In genomic region chr15:97902140-97902780, GRCh38 we compare ENCODE assay signal across 16 cellular contexts. TPM values are rescaled to one million over a fixed set of nuclear protein-coding genes. Genes with fewer than 3 reads are reported as not detected.
DNase-seq lines count a peak whose midpoint lies in the region; ATAC-seq and TF ChIP-seq lines count a peak whose summit lies in the region.
"Had no signal": no experiment of that assay in that cellular context is flagged by ENCODE, and none has a peak within 500 bp of the region (broad histone marks: within the 10 kb centered on the region; RNA-seq: fewer than 3 reads in every experiment).

No MANE protein-coding gene starts in this region.

- H3K4me1 Mint-ChIP-seq in natural killer cell = no peaks in the 10 kb centered on the region

- H3K4me3 Mint-ChIP-seq in natural killer cell = no peak overlapping the region
- H3K4me3 Mint-ChIP-seq: activated CD8-positive, alpha-beta T cell treated with anti-CD3 and anti-CD28 coated beads for 36 hours; natural killer cell treated with Interleukin-12 subunit alpha and Interleukin-12 subunit beta and Interleukin-15 and Interleukin-18, amount 100 ng/mL, for 72 hours had no signal

- no peak overlapping the region for H3K27ac Mint-ChIP-seq in natural killer cell
- H3K27ac Mint-ChIP-seq: activated CD8-positive, alpha-beta T cell treated with anti-CD3 and anti-CD28 coated beads for 36 hours; activated T-helper 2 cell treated with anti-CD3 and anti-CD28 coated beads, Interferon-gamma antibody, Interleukin-2, Interleukin-4, amounts not matched to agents 10 μg/mL and 5 μg/mL and 100 μg/mL, durations not matched to agents 14 hours and 24 hours and 36 hours; natural killer cell treated with Interleukin-12 subunit alpha and Interleukin-12 subunit beta and Interleukin-15 and Interleukin-18, amount 100 ng/mL, for 72 hours had no signal

- no peaks in the 10 kb centered on the region for H3K27me3 ChIP-seq in foreskin keratinocyte

- no peak for TF ChIP-seq CTCF in RWPE1 (conservative IDR thresholded peaks at IDR 0.05; ENCODE audit: low read depth)
- no peak for TF ChIP-seq CTCF in foreskin keratinocyte (conservative IDR thresholded peaks at IDR 0.05)
- TF ChIP-seq CTCF in natural killer cell (IDR thresholded peaks at IDR 0.05) = no peak

- H3K27ac ChIP-seq in RWPE1 (peak overlapping the region; percentile 31; the same call in 1 of the 2 replicates), foreskin keratinocyte (no peak overlapping the region)
- H3K27ac ChIP-seq: SK-N-MC had no signal

- CTCF ChIA-PET in RWPE1 (lab: Yijun Ruan, JAX) = interaction anchor here (0.7 kb wide), 1 partner anchor 410 kb away, joined by 3 read pairs; no protein-coding TSS in a partner anchor

- POLR2A ChIA-PET in RWPE1 (lab: Yijun Ruan, JAX; ENCODE audit: low non-redundant PET) = no interaction called here

- H3K4me1 ChIP-seq in foreskin keratinocyte = peaks cover 6% of the 10 kb centered on the region

- DNase-seq in A172 (ENCODE audit: low spot score) = peak; percentile 37
- peak; percentile 87 for DNase-seq in GM04503 (ENCODE audit: low read depth)
- peak; percentile 41 for DNase-seq in RWPE1 (ENCODE audit: low spot score)
- DNase-seq in foreskin keratinocyte = peak; percentile 96 to 98
- no peak for DNase-seq in natural killer cell
- DNase-seq in NCI-H2081 treated with DMSO at 0.1 percent for 48 hours (lab: John Stamatoyannopoulos, UW) = no peak
- DNase-seq in activated CD8-positive, alpha-beta memory T cell treated with anti-CD3 and anti-CD28 coated beads, Interleukin-2, amount 50 U/mL, for 4 hours = no peak
- DNase-seq in activated gamma-delta T cell (lab: John Stamatoyannopoulos, UW) = no peak
- DNase-seq: activated CD8-positive, alpha-beta T cell treated with anti-CD3 and anti-CD28 coated beads for 36 hours; amygdala; GOT3; NCI-H2171 treated with DMSO at 0.1 percent for 48 hours; NK-92 treated with Interleukin-12 subunit alpha and Interleukin-12 subunit beta, amount 100 ng/mL, for 24 hours had no signal

- peak; percentile 91 for ATAC-seq in foreskin keratinocyte
- ATAC-seq in natural killer cell = no peak
- ATAC-seq: activated CD8-positive, alpha-beta T cell treated with anti-CD3 and anti-CD28 coated beads for 36 hours; natural killer cell treated with Interleukin-12 subunit alpha and Interleukin-12 subunit beta and Interleukin-15 and Interleukin-18, amount 100 ng/mL, for 72 hours had no signal

- intact Hi-C loops in natural killer cell (cut with micrococcal nuclease) = no loop called here

- no peaks in the 10 kb centered on the region for H3K9me3 Mint-ChIP-seq in natural killer cell
- H3K9me3 Mint-ChIP-seq: activated CD8-positive, alpha-beta T cell treated with anti-CD3 and anti-CD28 coated beads for 36 hours; activated T-helper 2 cell treated with anti-CD3 and anti-CD28 coated beads, Interferon-gamma antibody, Interleukin-2, Interleukin-4, amounts not matched to agents 10 μg/mL and 5 μg/mL and 100 μg/mL, durations not matched to agents 14 hours and 24 hours and 36 hours; natural killer cell treated with Interleukin-12 subunit alpha and Interleukin-12 subunit beta and Interleukin-15 and Interleukin-18, amount 100 ng/mL, for 72 hours had no signal

- H3K36me3 Mint-ChIP-seq in natural killer cell = no peaks in the 10 kb centered on the region
- H3K36me3 Mint-ChIP-seq: natural killer cell treated with Interleukin-12 subunit alpha and Interleukin-12 subunit beta and Interleukin-15 and Interleukin-18, amount 100 ng/mL, for 72 hours had no signal

- H3K27me3 Mint-ChIP-seq in natural killer cell (ENCODE audit: low read depth in 2 of 2) = peaks cover 46 to 64% of the 10 kb centered on the region in 2 donors

RNA-seq across cellular contexts. Expression of gene ARRDC4, which starts 58.2 kb away (rescaled TPM):
- total RNA-seq in A172 (2014; rRNA removed; shearing (Covaris generic)) = 1.7 and 2.5 TPM in 2 replicates
- total RNA-seq in foreskin keratinocyte (9.0 and 14.0 TPM in 2 replicates), natural killer cell (1 to 10 TPM; 6.6 to 7.3 (median 7.0) TPM)
- 3.8 and 4.9 TPM in 2 replicates for polyA plus RNA-seq in foreskin keratinocyte

Comparison
In these comparisons a context has a peak if more than half of its experiments do, and no peak if none do; other contexts are left out.
1. DNase-seq: peak in A172 (single experiment), GM04503 (single experiment), RWPE1 (single experiment) and foreskin keratinocyte (2 of 2); none in natural killer cell (single experiment), NCI-H2081 treated with DMSO at 0.1 percent for 48 hours (single experiment), activated CD8-positive, alpha-beta memory T cell treated with anti-CD3 and anti-CD28 coated beads, Interleukin-2, amount 50 U/mL, for 4 hours (single experiment) and activated gamma-delta T cell (single experiment).